ENCODE assay signal across 21 cellular contexts in the genomic region with DNA sequence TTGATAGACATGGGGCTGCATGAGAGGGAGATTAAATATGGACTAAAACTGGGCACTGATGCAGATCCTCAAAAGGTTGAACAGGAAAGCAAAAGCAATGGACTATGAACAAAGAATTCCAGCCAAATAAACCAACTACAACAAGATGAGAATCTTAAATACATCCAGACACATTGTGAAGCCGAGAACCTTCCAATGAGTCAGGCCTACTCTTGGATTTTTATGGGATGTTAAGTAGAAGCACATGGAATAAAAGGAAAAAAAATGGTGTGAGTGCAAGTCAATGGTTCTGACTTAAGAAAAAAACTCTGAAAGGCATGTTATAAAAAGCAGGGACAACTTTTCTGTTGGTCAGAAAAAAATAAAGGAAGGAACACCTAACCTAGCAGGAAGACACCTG.
DNase-seq lines count a peak whose midpoint lies in the region; ATAC-seq and TF ChIP-seq lines count a peak whose summit lies in the region.
"Had no signal": no experiment of that assay in that cellular context is flagged by ENCODE, and none has a peak within 500 bp of the region (broad histone marks: within the 10 kb centered on the region; RNA-seq: fewer than 3 reads in every experiment).

No MANE protein-coding gene starts in this region.

- H3K4me2 ChIP-seq in PC-9: no peak overlapping the region
- H3K4me2 ChIP-seq: A549; BLaER1 treated with 17β-estradiol and CSF1 and Interleukin-3, amounts not matched to agents 10 nM and 100 nM had no signal

- DNase-seq in AG10803 (ENCODE audit: low read depth) (peak; percentile 75), GM04503 (ENCODE audit: low read depth) (peak; percentile 36), PC-9 (no peak), foreskin fibroblast (peak; percentile 23 to 70), stomach (no peak), NCI-H2227 treated with DMSO at 0.1 percent for 48 hours (lab: John Stamatoyannopoulos, UW) (no peak)
- DNase-seq: Caco-2; CD8-positive, alpha-beta T cell; DMS 273 treated with DMSO at 0.1 percent for 48 hours; DMS79; IMR-90; KG1; MG63; NCI-H2029 treated with DMSO at 0.1 percent for 48 hours; NCI-H526 treated with DMSO at 0.1 percent for 48 hours; SHP77; T-helper 1 cell had no signal

- CTCF ChIA-PET in PC-9 (lab: Charles Lee): no interaction called here

- 90 to 100% (median 95%) methylated on average over 1 of the region's 1 CpG for WGBS in stomach, 5 donors

- H2AFZ ChIP-seq in PC-9: peak overlapping the region; percentile 2; the same call in 1 of the 2 replicates

- H3K27me3 ChIP-seq in PC-9 (ENCODE audit: insufficient read depth, low read depth) (no peaks in the 10 kb centered on the region), stomach (no peaks in the 10 kb centered on the region)
- H3K27me3 ChIP-seq: BLaER1 treated with 17β-estradiol and CSF1 and Interleukin-3, amounts not matched to agents 10 nM and 100 nM; MG63 had no signal

- H4K20me1 ChIP-seq in PC-9 (ENCODE audit: insufficient read depth): no peaks in the 10 kb centered on the region

- no peak overlapping the region for H3K4me3 ChIP-seq in AG10803 (ENCODE audit: low read length)
- no peak overlapping the region for H3K4me3 ChIP-seq in PC-9
- no peak overlapping the region for H3K4me3 ChIP-seq in foreskin fibroblast (ENCODE audit: low read depth in 1 of 2, low read length in 2 of 2)
- no peak overlapping the region for H3K4me3 ChIP-seq in stomach
- H3K4me3 ChIP-seq: A549; BLaER1 treated with 17β-estradiol and CSF1 and Interleukin-3, amounts not matched to agents 10 nM and 100 nM; MG63 had no signal

- no peaks in the 10 kb centered on the region for H3K79me2 ChIP-seq in PC-9 (ENCODE audit: low read depth)

- H3K9me2 ChIP-seq in PC-9 (ENCODE audit: insufficient read depth): peaks cover 6% of the 10 kb centered on the region; the same call in 1 of the 2 replicates

- intact Hi-C loops in PC-9 (cut with micrococcal nuclease; ENCODE audit: unreplicated experiment): no loop called here
- intact Hi-C loops in stomach (cut with DNase I; ENCODE audit: low total_unique reads): no loop called here

- no peak overlapping the region for H3K27ac ChIP-seq in PC-9
- H3K27ac ChIP-seq in stomach: no peak overlapping the region
- H3K27ac ChIP-seq: A549; BLaER1 treated with 17β-estradiol and CSF1 and Interleukin-3, amounts not matched to agents 10 nM and 100 nM; RWPE1 had no signal

- TF ChIP-seq EP300 in stomach (IDR thresholded peaks at IDR 0.05): no peak

- H3F3A ChIP-seq in PC-9 (ENCODE audit: insufficient read depth, low read depth): no peaks in the 10 kb centered on the region; the same call in 1 of the 2 replicates

- POLR2A ChIA-PET in PC-9 (lab: Charles Lee; ENCODE audit: unreplicated experiment): no interaction called here

- H3K9me3 ChIP-seq in PC-9 (ENCODE audit: insufficient read depth, low read depth) (no peaks in the 10 kb centered on the region), stomach (no peaks in the 10 kb centered on the region)
- H3K9me3 ChIP-seq: A549; BLaER1 treated with 17β-estradiol and CSF1 and Interleukin-3, amounts not matched to agents 10 nM and 100 nM; Caco-2; MG63 had no signal

- no peak for ATAC-seq in GM18511 (IDR thresholded peaks at IDR 0.05; ENCODE audit: unreplicated experiment)
- ATAC-seq: A549; CD8-positive, alpha-beta T cell had no signal

- H3K4me1 ChIP-seq in PC-9 (replicated peaks; ENCODE audit: insufficient read depth) (no peaks in the 10 kb centered on the region), stomach (peaks cover 0 to 4% (median 0%) of the 10 kb centered on the region in 4 donors)
- H3K4me1 ChIP-seq: A549; BLaER1 treated with 17β-estradiol and CSF1 and Interleukin-3, amounts not matched to agents 10 nM and 100 nM; Caco-2 had no signal

- H3K36me3 ChIP-seq in PC-9 (ENCODE audit: low read depth) (no peaks in the 10 kb centered on the region), stomach (peaks cover 0 to 5% (median 2%) of the 10 kb centered on the region in 4 donors)
- H3K36me3 ChIP-seq: MG63 had no signal

- TF ChIP-seq CTCF in AG10803 (conservative IDR thresholded peaks at IDR 0.05; ENCODE audit: low read length): no peak
- TF ChIP-seq CTCF in PC-9 (conservative IDR thresholded peaks at IDR 0.05): no peak
- TF ChIP-seq CTCF in foreskin fibroblast (IDR thresholded peaks at IDR 0.05; ENCODE audit: low read depth, low read length): no peak
- TF ChIP-seq CTCF in stomach (IDR thresholded peaks at IDR 0.05): no peak

- TF ChIP-seq POLR2A in stomach (IDR thresholded peaks at IDR 0.05): no peak

- BruUV-seq in PC-9 (replicated peaks; lab: Mats Ljungman, UMichigan): no TSS peak

Comparison
In these comparisons a context has a peak if more than half of its experiments do, and no peak if none do; other contexts are left out.
1. DNase-seq: peak in AG10803 (single experiment), GM04503 (single experiment) and foreskin fibroblast (2 of 2); none in PC-9 (0 of 2), stomach (single experiment) and NCI-H2227 treated with DMSO at 0.1 percent for 48 hours (single experiment).